ENCODE assay signal across 2 cellular contexts in genomic region chr7:130368347-130368746, GRCh38.
TF ChIP-seq lines count a peak whose summit lies in the region.

No MANE protein-coding gene starts in this region.

TF ChIP-seq in GM23338, 12 proteins besides CTCF, POLR2A, EP300 and RAD21:
- TF ChIP-seq CREB1 (CRISPR knock-in tag; IDR thresholded peaks at IDR 0.05; ENCODE audit: low read depth) (no peak), ZNF114 (CRISPR knock-in tag; IDR thresholded peaks at IDR 0.05) (no peak), POLR2AphosphoS5 (IDR thresholded peaks at IDR 0.05; ENCODE audit: low read depth) (no peak), ZNF331 (CRISPR knock-in tag; IDR thresholded peaks at IDR 0.05; ENCODE audit: low read depth) (no peak), REST (IDR thresholded peaks at IDR 0.05; ENCODE audit: unreplicated experiment) (no peak), JUNB (IDR thresholded peaks at IDR 0.05; ENCODE audit: unreplicated experiment) (no peak), NANOG (IDR thresholded peaks at IDR 0.05; ENCODE audit: borderline replicate concordance) (no peak), EZH2phosphoT487 (IDR thresholded peaks at IDR 0.05; ENCODE audit: unreplicated experiment) (no peak), EZH2 (IDR thresholded peaks at IDR 0.05; ENCODE audit: low read depth, unreplicated experiment) (no peak), ETS1 (IDR thresholded peaks at IDR 0.05) (no peak), STAT1 (IDR thresholded peaks at IDR 0.05; ENCODE audit: unreplicated experiment) (no peak)
- TF ChIP-seq, protein P1, sequence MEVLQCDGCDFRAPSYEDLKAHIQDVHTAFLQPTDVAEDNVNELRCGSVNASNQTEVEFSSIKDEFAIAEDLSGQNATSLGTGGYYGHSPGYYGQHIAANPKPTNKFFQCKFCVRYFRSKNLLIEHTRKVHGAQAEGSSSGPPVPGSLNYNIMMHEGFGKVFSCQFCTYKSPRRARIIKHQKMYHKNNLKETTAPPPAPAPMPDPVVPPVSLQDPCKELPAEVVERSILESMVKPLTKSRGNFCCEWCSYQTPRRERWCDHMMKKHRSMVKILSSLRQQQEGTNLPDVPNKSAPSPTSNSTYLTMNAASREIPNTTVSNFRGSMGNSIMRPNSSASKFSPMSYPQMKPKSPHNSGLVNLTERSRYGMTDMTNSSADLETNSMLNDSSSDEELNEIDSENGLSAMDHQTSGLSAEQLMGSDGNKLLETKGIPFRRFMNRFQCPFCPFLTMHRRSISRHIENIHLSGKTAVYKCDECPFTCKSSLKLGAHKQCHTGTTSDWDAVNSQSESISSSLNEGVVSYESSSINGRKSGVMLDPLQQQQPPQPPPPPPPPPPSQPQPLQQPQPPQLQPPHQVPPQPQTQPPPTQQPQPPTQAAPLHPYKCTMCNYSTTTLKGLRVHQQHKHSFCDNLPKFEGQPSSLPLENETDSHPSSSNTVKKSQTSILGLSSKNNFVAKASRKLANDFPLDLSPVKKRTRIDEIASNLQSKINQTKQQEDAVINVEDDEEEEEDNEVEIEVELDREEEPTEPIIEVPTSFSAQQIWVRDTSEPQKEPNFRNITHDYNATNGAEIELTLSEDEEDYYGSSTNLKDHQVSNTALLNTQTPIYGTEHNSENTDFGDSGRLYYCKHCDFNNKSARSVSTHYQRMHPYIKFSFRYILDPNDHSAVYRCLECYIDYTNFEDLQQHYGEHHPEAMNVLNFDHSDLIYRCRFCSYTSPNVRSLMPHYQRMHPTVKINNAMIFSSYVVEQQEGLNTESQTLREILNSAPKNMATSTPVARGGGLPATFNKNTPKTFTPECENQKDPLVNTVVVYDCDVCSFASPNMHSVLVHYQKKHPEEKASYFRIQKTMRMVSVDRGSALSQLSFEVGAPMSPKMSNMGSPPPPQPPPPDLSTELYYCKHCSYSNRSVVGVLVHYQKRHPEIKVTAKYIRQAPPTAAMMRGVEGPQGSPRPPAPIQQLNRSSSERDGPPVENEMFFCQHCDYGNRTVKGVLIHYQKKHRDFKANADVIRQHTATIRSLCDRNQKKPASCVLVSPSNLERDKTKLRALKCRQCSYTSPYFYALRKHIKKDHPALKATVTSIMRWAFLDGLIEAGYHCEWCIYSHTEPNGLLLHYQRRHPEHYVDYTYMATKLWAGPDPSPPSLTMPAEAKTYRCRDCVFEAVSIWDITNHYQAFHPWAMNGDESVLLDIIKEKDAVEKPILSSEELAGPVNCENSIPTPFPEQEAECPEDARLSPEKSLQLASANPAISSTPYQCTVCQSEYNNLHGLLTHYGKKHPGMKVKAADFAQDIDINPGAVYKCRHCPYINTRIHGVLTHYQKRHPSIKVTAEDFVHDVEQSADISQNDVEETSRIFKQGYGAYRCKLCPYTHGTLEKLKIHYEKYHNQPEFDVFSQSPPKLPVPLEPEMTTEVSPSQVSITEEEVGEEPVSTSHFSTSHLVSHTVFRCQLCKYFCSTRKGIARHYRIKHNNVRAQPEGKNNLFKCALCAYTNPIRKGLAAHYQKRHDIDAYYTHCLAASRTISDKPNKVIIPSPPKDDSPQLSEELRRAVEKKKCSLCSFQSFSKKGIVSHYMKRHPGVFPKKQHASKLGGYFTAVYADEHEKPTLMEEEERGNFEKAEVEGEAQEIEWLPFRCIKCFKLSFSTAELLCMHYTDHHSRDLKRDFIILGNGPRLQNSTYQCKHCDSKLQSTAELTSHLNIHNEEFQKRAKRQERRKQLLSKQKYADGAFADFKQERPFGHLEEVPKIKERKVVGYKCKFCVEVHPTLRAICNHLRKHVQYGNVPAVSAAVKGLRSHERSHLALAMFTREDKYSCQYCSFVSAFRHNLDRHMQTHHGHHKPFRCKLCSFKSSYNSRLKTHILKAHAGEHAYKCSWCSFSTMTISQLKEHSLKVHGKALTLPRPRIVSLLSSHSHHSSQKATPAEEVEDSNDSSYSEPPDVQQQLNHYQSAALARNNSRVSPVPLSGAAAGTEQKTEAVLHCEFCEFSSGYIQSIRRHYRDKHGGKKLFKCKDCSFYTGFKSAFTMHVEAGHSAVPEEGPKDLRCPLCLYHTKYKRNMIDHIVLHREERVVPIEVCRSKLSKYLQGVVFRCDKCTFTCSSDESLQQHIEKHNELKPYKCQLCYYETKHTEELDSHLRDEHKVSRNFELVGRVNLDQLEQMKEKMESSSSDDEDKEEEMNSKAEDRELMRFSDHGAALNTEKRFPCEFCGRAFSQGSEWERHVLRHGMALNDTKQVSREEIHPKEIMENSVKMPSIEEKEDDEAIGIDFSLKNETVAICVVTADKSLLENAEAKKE (CRISPR knock-in tag; IDR thresholded peaks at IDR 0.05) = no peak

TF ChIP-seq in H1, 55 proteins besides CTCF, POLR2A, EP300 and RAD21:
- TF ChIP-seq CHD1 (IDR thresholded peaks at IDR 0.05; ENCODE audit: low read depth, low read length) (no peak), BACH1 (IDR thresholded peaks at IDR 0.05; ENCODE audit: low read length) (no peak), SP2 (IDR thresholded peaks at IDR 0.05; ENCODE audit: low read length) (no peak), KDM4A (IDR thresholded peaks at IDR 0.05; ENCODE audit: low read depth, low read length, severe bottlenecking) (no peak), CHD7 (IDR thresholded peaks at IDR 0.05; ENCODE audit: insufficient replicate concordance, low read length) (no peak), SIX5 (IDR thresholded peaks at IDR 0.05; ENCODE audit: low read depth, low read length) (no peak), SIN3A (conservative IDR thresholded peaks at IDR 0.05 in 1 of 2, IDR thresholded peaks at IDR 0.05 in 1 of 2; ENCODE audit: low read depth in 1 of 2, low read length in 2 of 2) (no peak), MAFK (IDR thresholded peaks at IDR 0.05; ENCODE audit: low read depth, low read length) (no peak), NRF1 (IDR thresholded peaks at IDR 0.05; ENCODE audit: low read depth, low read length) (no peak), SAP30 (IDR thresholded peaks at IDR 0.05; ENCODE audit: insufficient read depth, insufficient replicate concordance, low read length) (no peak), POLR2AphosphoS5 (IDR thresholded peaks at IDR 0.05; ENCODE audit: low read depth, low read length) (no peak), CBX5 (IDR thresholded peaks at IDR 0.05; ENCODE audit: low read depth, low read length) (no peak), EGR1 (IDR thresholded peaks at IDR 0.05; ENCODE audit: borderline replicate concordance, low read depth, low read length) (no peak)
- TF ChIP-seq, protein P2, sequence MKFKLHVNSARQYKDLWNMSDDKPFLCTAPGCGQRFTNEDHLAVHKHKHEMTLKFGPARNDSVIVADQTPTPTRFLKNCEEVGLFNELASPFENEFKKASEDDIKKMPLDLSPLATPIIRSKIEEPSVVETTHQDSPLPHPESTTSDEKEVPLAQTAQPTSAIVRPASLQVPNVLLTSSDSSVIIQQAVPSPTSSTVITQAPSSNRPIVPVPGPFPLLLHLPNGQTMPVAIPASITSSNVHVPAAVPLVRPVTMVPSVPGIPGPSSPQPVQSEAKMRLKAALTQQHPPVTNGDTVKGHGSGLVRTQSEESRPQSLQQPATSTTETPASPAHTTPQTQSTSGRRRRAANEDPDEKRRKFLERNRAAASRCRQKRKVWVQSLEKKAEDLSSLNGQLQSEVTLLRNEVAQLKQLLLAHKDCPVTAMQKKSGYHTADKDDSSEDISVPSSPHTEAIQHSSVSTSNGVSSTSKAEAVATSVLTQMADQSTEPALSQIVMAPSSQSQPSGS (IDR thresholded peaks at IDR 0.05; ENCODE audit: low read length) = no peak
- TF ChIP-seq, protein P3, sequence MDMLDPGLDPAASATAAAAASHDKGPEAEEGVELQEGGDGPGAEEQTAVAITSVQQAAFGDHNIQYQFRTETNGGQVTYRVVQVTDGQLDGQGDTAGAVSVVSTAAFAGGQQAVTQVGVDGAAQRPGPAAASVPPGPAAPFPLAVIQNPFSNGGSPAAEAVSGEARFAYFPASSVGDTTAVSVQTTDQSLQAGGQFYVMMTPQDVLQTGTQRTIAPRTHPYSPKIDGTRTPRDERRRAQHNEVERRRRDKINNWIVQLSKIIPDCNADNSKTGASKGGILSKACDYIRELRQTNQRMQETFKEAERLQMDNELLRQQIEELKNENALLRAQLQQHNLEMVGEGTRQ (IDR thresholded peaks at IDR 0.05; ENCODE audit: low read length) = no peak
- TF ChIP-seq, protein P4, sequence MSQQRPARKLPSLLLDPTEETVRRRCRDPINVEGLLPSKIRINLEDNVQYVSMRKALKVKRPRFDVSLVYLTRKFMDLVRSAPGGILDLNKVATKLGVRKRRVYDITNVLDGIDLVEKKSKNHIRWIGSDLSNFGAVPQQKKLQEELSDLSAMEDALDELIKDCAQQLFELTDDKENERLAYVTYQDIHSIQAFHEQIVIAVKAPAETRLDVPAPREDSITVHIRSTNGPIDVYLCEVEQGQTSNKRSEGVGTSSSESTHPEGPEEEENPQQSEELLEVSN (IDR thresholded peaks at IDR 0.05) = no peak
